ENCODE assay signal across 18 cellular contexts in genomic region chrX:103066606-103067005, GRCh38. TPM values are rescaled to one million over a fixed set of nuclear protein-coding genes. Genes with fewer than 3 reads are reported as not detected.
"Had no signal": no experiment of that assay in that cellular context is flagged by ENCODE, and none has a peak within 500 bp of the region (broad histone marks: within the 10 kb centered on the region; RNA-seq: fewer than 3 reads in every experiment).

No MANE protein-coding gene starts in this region.

- H3K4me3 ChIP-seq: body of pancreas, esophagus squamous epithelium, lower lobe of right lung, smooth muscle cell, transverse colon had no signal

- H3K27ac Mint-ChIP-seq: activated CD4-positive, alpha-beta T cell treated with anti-CD3 and anti-CD28 coated beads, Interleukin-2, amount 10 ng/mL, durations not matched to agents 7 days and 5 days; activated naive CD4-positive, alpha-beta T cell treated with anti-CD3 and anti-CD28 coated beads for 36 hours; activated T-helper 17 cell treated with anti-CD3 and anti-CD28 coated beads, Interleukin-2, amount 50 U/mL, for 72 hours; naive B cell; stimulated activated memory B cell treated with anti-CD40 and anti-IgM and Interleukin-4, amounts not matched to agents 10 μg/mL and 1 μg/mL and 100 μg/mL, for 72 hours had no signal

- H3K9me3 Mint-ChIP-seq: activated CD4-positive, alpha-beta T cell treated with anti-CD3 and anti-CD28 coated beads, Interleukin-2, amount 10 ng/mL, durations not matched to agents 7 days and 5 days; activated T-helper 17 cell treated with anti-CD3 and anti-CD28 coated beads, Interleukin-2, amount 50 U/mL, for 72 hours; stimulated activated memory B cell treated with anti-CD40 and anti-IgM and Interleukin-4, amounts not matched to agents 10 μg/mL and 1 μg/mL and 100 μg/mL, for 72 hours had no signal

- H3K4me1 Mint-ChIP-seq: activated CD4-positive, alpha-beta T cell treated with anti-CD3 and anti-CD28 coated beads, Interleukin-2, amount 10 ng/mL, durations not matched to agents 7 days and 5 days; activated T-helper 17 cell treated with anti-CD3 and anti-CD28 coated beads, Interleukin-2, amount 50 U/mL, for 72 hours had no signal

- H3K4me3 Mint-ChIP-seq: activated CD4-positive, alpha-beta T cell treated with anti-CD3 and anti-CD28 coated beads, Interleukin-2, amount 10 ng/mL, durations not matched to agents 7 days and 5 days; activated naive CD4-positive, alpha-beta T cell treated with anti-CD3 and anti-CD28 coated beads for 36 hours; activated T-helper 17 cell treated with anti-CD3 and anti-CD28 coated beads, Interleukin-2, amount 50 U/mL, for 72 hours; naive B cell; stimulated activated memory B cell treated with anti-CD40 and anti-IgM and Interleukin-4, amounts not matched to agents 10 μg/mL and 1 μg/mL and 100 μg/mL, for 72 hours had no signal

- DNase-seq: activated CD4-positive, alpha-beta T cell treated with anti-CD3 and anti-CD28 coated beads, Interleukin-2, amount 10 ng/mL, durations not matched to agents 7 days and 5 days; activated CD4-positive, CD25-positive, alpha-beta regulatory T cell; activated naive CD4-positive, alpha-beta T cell treated with anti-CD3 and anti-CD28 coated beads for 36 hours; activated T-cell treated with anti-CD3 and anti-CD28 coated beads for 4 hours; body of pancreas; esophagus squamous epithelium; lower lobe of right lung; naive B cell; right cardiac atrium; T-helper 2 cell; transverse colon had no signal

- H3K36me3 Mint-ChIP-seq: stimulated activated memory B cell treated with anti-CD40 and anti-IgM and Interleukin-4, amounts not matched to agents 10 μg/mL and 1 μg/mL and 100 μg/mL, for 72 hours had no signal

- H3K27ac ChIP-seq: body of pancreas, esophagus squamous epithelium, lower lobe of right lung, transverse colon had no signal

RNA-seq across cellular contexts. Expression of gene BEX1, which starts 2.6 kb away (rescaled TPM):
- total RNA-seq: activated CD4-positive, alpha-beta T cell treated with anti-CD3 and anti-CD28 coated beads, Interleukin-2, amount 10 ng/mL, durations not matched to agents 7 days and 5 days; subcutaneous adipose tissue had no signal

RNA-seq across cellular contexts. Expression of gene NXF3, which starts 26.3 kb away (rescaled TPM):
- total RNA-seq: activated CD4-positive, alpha-beta T cell treated with anti-CD3 and anti-CD28 coated beads, Interleukin-2, amount 10 ng/mL, durations not matched to agents 7 days and 5 days; activated CD8-positive, alpha-beta memory T cell treated with anti-CD3 and anti-CD28 coated beads for 36 hours; activated naive CD4-positive, alpha-beta T cell treated with anti-CD3 and anti-CD28 coated beads for 36 hours; activated T-helper 17 cell treated with anti-CD3 and anti-CD28 coated beads, Interleukin-2, amount 50 U/mL, for 72 hours; cerebellum; glomerular endothelial cell; smooth muscle cell had no signal
